ENCODE assay signal across 17 cellular contexts in genomic region chr14:59018978-59019377, GRCh38.
A peak's percentile ranks its signal among the peaks of the same experiment; 100 is the strongest.
DNase-seq lines count a peak whose midpoint lies in the region; ATAC-seq, FAIRE-seq and TF ChIP-seq lines count a peak whose summit lies in the region.
"Had no signal": no experiment of that assay in that cellular context is flagged by ENCODE, and none has a peak within 500 bp of the region (broad histone marks: within the 10 kb centered on the region; RNA-seq: fewer than 3 reads in every experiment).

No MANE protein-coding gene starts in this region.

- CTCF ChIA-PET in OCI-LY7 (lab: Charles Lee; ENCODE audit: unreplicated experiment): interaction anchor here (0.6 kb wide), 1 partner anchor 1145 kb away, joined by 4 read pairs; no protein-coding TSS in a partner anchor

- no peaks in the 10 kb centered on the region for H3K4me1 ChIP-seq in OCI-LY7 (ENCODE audit: insufficient read depth, low read length, poor library complexity, severe bottlenecking)
- H3K4me1 ChIP-seq: gastroesophageal sphincter, uterus had no signal

- no peaks in the 10 kb centered on the region for H3K27me3 Mint-ChIP-seq in natural killer cell (ENCODE audit: low read depth in 2 of 2)
- peaks cover 0 to 5% of the 10 kb centered on the region in 2 donors for H3K27me3 Mint-ChIP-seq in natural killer cell treated with Interleukin-12 subunit alpha and Interleukin-12 subunit beta and Interleukin-15 and Interleukin-18, amount 100 ng/mL, for 72 hours
- H3K27me3 Mint-ChIP-seq: CD4-positive, CD25-positive, alpha-beta regulatory T cell; central memory CD8-positive, alpha-beta T cell had no signal

- no peaks in the 10 kb centered on the region for H3K79me2 ChIP-seq in OCI-LY7 (ENCODE audit: insufficient read depth, low read depth, low read length)

- intact Hi-C loops in natural killer cell (cut with micrococcal nuclease) (no loop called here), OCI-LY7 (cut with micrococcal nuclease; ENCODE audit: unreplicated experiment) (no loop called here)

- peak; percentile 11 for TF ChIP-seq CTCF in natural killer cell (IDR thresholded peaks at IDR 0.05)
- TF ChIP-seq CTCF in OCI-LY7 (conservative IDR thresholded peaks at IDR 0.05; ENCODE audit: low read length): peak; percentile 58
- peak; percentile 23 for TF ChIP-seq CTCF in epithelial cell of esophagus (IDR thresholded peaks at IDR 0.05; ENCODE audit: insufficient read depth, low read depth, low read length, missing control alignments)

- no peaks in the 10 kb centered on the region for H4K20me1 ChIP-seq in OCI-LY7 (ENCODE audit: insufficient read depth, low read length)

- no peak overlapping the region for H3K4me2 ChIP-seq in OCI-LY7 (ENCODE audit: low read length)

- no peak overlapping the region for H3K4me3 ChIP-seq in OCI-LY7 (ENCODE audit: low read depth, low read length, poor library complexity, severe bottlenecking)
- no peak overlapping the region for H3K4me3 ChIP-seq in epithelial cell of esophagus (ENCODE audit: low read length)
- H3K4me3 ChIP-seq: gastroesophageal sphincter, uterus had no signal

- H3K27ac Mint-ChIP-seq in natural killer cell: no peak overlapping the region
- no peak overlapping the region for H3K27ac Mint-ChIP-seq in natural killer cell treated with Interleukin-12 subunit alpha and Interleukin-12 subunit beta and Interleukin-15 and Interleukin-18, amount 100 ng/mL, for 72 hours
- H3K27ac Mint-ChIP-seq: CD4-positive, CD25-positive, alpha-beta regulatory T cell had no signal

- H3K4me1 Mint-ChIP-seq in natural killer cell: no peaks in the 10 kb centered on the region
- H3K4me1 Mint-ChIP-seq in natural killer cell treated with Interleukin-12 subunit alpha and Interleukin-12 subunit beta and Interleukin-15 and Interleukin-18, amount 100 ng/mL, for 72 hours (ENCODE audit: low read depth in 2 of 2): no peaks in the 10 kb centered on the region
- H3K4me1 Mint-ChIP-seq: CD4-positive, CD25-positive, alpha-beta regulatory T cell; central memory CD8-positive, alpha-beta T cell had no signal

- no peak overlapping the region for H3K4me3 Mint-ChIP-seq in natural killer cell
- H3K4me3 Mint-ChIP-seq in natural killer cell treated with Interleukin-12 subunit alpha and Interleukin-12 subunit beta and Interleukin-15 and Interleukin-18, amount 100 ng/mL, for 72 hours: no peak overlapping the region
- H3K4me3 Mint-ChIP-seq: CD4-positive, CD25-positive, alpha-beta regulatory T cell; central memory CD8-positive, alpha-beta T cell had no signal

- ATAC-seq in natural killer cell (no peak), GM19023 (IDR thresholded peaks at IDR 0.05; ENCODE audit: unreplicated experiment) (no peak)
- ATAC-seq in natural killer cell treated with Interleukin-12 subunit alpha and Interleukin-12 subunit beta and Interleukin-15 and Interleukin-18, amount 100 ng/mL, for 72 hours: no peak
- ATAC-seq: gastroesophageal sphincter, right cardiac atrium had no signal

- no peak overlapping the region for H2AFZ ChIP-seq in OCI-LY7 (ENCODE audit: low read length)

- H3K36me3 ChIP-seq in OCI-LY7 (ENCODE audit: insufficient read depth, low read length): no peaks in the 10 kb centered on the region
- H3K36me3 ChIP-seq: gastroesophageal sphincter, uterus had no signal

- no peak overlapping the region for H3K27ac ChIP-seq in OCI-LY7 (ENCODE audit: low read depth, low read length, poor library complexity, severe bottlenecking)
- H3K27ac ChIP-seq: gastroesophageal sphincter, uterus had no signal

- peaks cover 0 to 2% of the 10 kb centered on the region in 2 donors for H3K9me3 Mint-ChIP-seq in natural killer cell
- no peaks in the 10 kb centered on the region for H3K9me3 Mint-ChIP-seq in natural killer cell treated with Interleukin-12 subunit alpha and Interleukin-12 subunit beta and Interleukin-15 and Interleukin-18, amount 100 ng/mL, for 72 hours

- no peaks in the 10 kb centered on the region for H3K9me3 ChIP-seq in OCI-LY7 (ENCODE audit: low read length)
- H3K9me3 ChIP-seq: uterus had no signal

- no peak for DNase-seq in natural killer cell
- no peak for DNase-seq in natural killer cell treated with Interleukin-12 subunit alpha and Interleukin-12 subunit beta and Interleukin-15 and Interleukin-18, amount 100 ng/mL, for 72 hours (ENCODE audit: low spot score)
- DNase-seq in OCI-LY7 (ENCODE audit: low spot score): no peak
- DNase-seq in epithelial cell of esophagus (ENCODE audit: low read depth): peak; percentile 9
- DNase-seq in urothelium cell line (ENCODE audit: low spot score): peak; percentile 31
- no peak for DNase-seq in activated CD4-positive, CD25-positive, alpha-beta regulatory T cell (lab: John Stamatoyannopoulos, UW)
- DNase-seq in NOMO-1 (lab: John Stamatoyannopoulos, UW; ENCODE audit: unreplicated experiment in 2 of 2): no peak
- DNase-seq: activated T-cell treated with anti-CD3 and anti-CD28 coated beads for 4 hours; CD4-positive, CD25-positive, alpha-beta regulatory T cell; GOT3; NCI-H774; T-helper 2 cell; uterus had no signal

- POLR2A ChIA-PET in OCI-LY7 (lab: Charles Lee): no interaction called here

- FAIRE-seq in urothelium cell line (lab: Jason Lieb, UNC): peak; percentile 82

- no peaks in the 10 kb centered on the region for H3K36me3 Mint-ChIP-seq in natural killer cell
- no peaks in the 10 kb centered on the region for H3K36me3 Mint-ChIP-seq in natural killer cell treated with Interleukin-12 subunit alpha and Interleukin-12 subunit beta and Interleukin-15 and Interleukin-18, amount 100 ng/mL, for 72 hours
- H3K36me3 Mint-ChIP-seq: CD4-positive, CD25-positive, alpha-beta regulatory T cell had no signal

- BruUV-seq in OCI-LY7 (replicated peaks; lab: Mats Ljungman, UMichigan): no TSS peak

- H3K9me2 ChIP-seq in OCI-LY7 (ENCODE audit: insufficient read depth, low read length): no peaks in the 10 kb centered on the region

Comparison
In these comparisons a context has a peak if more than half of its experiments do, and no peak if none do; other contexts are left out.
1. DNase-seq: peak in epithelial cell of esophagus (single experiment) and urothelium cell line (single experiment); none in natural killer cell (single experiment), natural killer cell treated with Interleukin-12 subunit alpha and Interleukin-12 subunit beta and Interleukin-15 and Interleukin-18, amount 100 ng/mL, for 72 hours (single experiment), OCI-LY7 (single experiment), activated CD4-positive, CD25-positive, alpha-beta regulatory T cell (0 of 4) and NOMO-1 (0 of 2).
2. Peak in every context shown above with its lines, with median percentiles within 50 percentile points of each other: CTCF ChIP-seq.